ENCODE assay signal across 8 cellular contexts in genomic region chr10:103763374-103764202, GRCh38.
DNase-seq lines count a peak whose midpoint lies in the region; ATAC-seq and TF ChIP-seq lines count a peak whose summit lies in the region.

No MANE protein-coding gene starts in this region.

- no peaks in the 10 kb centered on the region for H3K27me3 ChIP-seq in brain microvascular endothelial cell (replicated peaks)
- H3K27me3 ChIP-seq in gastrocnemius medialis, result no peaks in the 10 kb centered on the region

- H3K4me1 ChIP-seq in gastrocnemius medialis, result peaks cover 60 to 69% of the 10 kb centered on the region in 2 donors

- ATAC-seq in activated CD4-positive, alpha-beta T cell treated with anti-CD3 and anti-CD28 coated beads for 36 hours, result peak; percentile 22
- ATAC-seq in gastrocnemius medialis, result no peak

- H3K4me3 Mint-ChIP-seq in activated CD4-positive, alpha-beta T cell treated with anti-CD3 and anti-CD28 coated beads for 36 hours, result no peak overlapping the region

- no peaks in the 10 kb centered on the region for H3K36me3 ChIP-seq in brain microvascular endothelial cell (replicated peaks)
- H3K36me3 ChIP-seq in gastrocnemius medialis, result no peaks in the 10 kb centered on the region

- no peak for TF ChIP-seq POLR2A in gastrocnemius medialis (IDR thresholded peaks at IDR 0.05)

- H3K27me3 Mint-ChIP-seq in activated CD4-positive, alpha-beta T cell treated with anti-CD3 and anti-CD28 coated beads for 36 hours, result no peaks in the 10 kb centered on the region

- H3K4me3 ChIP-seq in brain microvascular endothelial cell (ENCODE audit: low read depth, low read length), result no peak overlapping the region
- no peak overlapping the region for H3K4me3 ChIP-seq in gastrocnemius medialis

- H3K27ac Mint-ChIP-seq in activated CD4-positive, alpha-beta T cell treated with anti-CD3 and anti-CD28 coated beads for 36 hours, result peak overlapping the region; percentile 69

- no peaks in the 10 kb centered on the region for H3K36me3 Mint-ChIP-seq in activated CD4-positive, alpha-beta T cell treated with anti-CD3 and anti-CD28 coated beads for 36 hours (ENCODE audit: low read depth)

- H3K9me3 ChIP-seq in gastrocnemius medialis, result no peaks in the 10 kb centered on the region

- intact Hi-C loops in activated CD4-positive, alpha-beta T cell treated with anti-CD3 and anti-CD28 coated beads for 36 hours (cut with DNase I, micrococcal nuclease), result no loop called here
- intact Hi-C loops in gastrocnemius medialis (cut with DNase I; ENCODE audit: low total_unique reads), result no loop called here

- CTCF ChIA-PET in activated CD4-positive, alpha-beta T cell treated with anti-CD3 and anti-CD28 coated beads for 36 hours (lab: Charles Lee), result interaction anchor here (0.6 to 5.6 kb wide), 6 partner anchors 12 to 248 kb away, joined by 3 to 33 read pairs (median 5); no protein-coding TSS in a partner anchor
- CTCF ChIA-PET in HEK293T (lab: Yijun Ruan, JAX), result interaction anchor here (1.8 kb wide), 1 partner anchor 11 kb away, joined by 6 read pairs; no protein-coding TSS in a partner anchor

- peak; percentile 36 for DNase-seq in activated CD4-positive, alpha-beta T cell treated with anti-CD3 and anti-CD28 coated beads for 36 hours
- DNase-seq in activated CD4-positive, alpha-beta T cell treated with anti-CD3 and anti-CD28 coated beads for 4 hours, result no peak
- DNase-seq in NCI-H69 (lab: John Stamatoyannopoulos, UW), result peak; percentile 64
- DNase-seq in brain microvascular endothelial cell, result no peak
- no peak for DNase-seq in gastrocnemius medialis
- DNase-seq in NCI-H1694 treated with DMSO at 0.1 percent for 48 hours (lab: John Stamatoyannopoulos, UW), result no peak
- DNase-seq in HEK293T (ENCODE audit: extremely low spot score), result no peak
- DNase-seq in COLO668 (lab: John Stamatoyannopoulos, UW; ENCODE audit: unreplicated experiment), result no peak

- TF ChIP-seq CTCF in brain microvascular endothelial cell (IDR thresholded peaks at IDR 0.05; ENCODE audit: low read depth, low read length, missing control alignments) (no peak), gastrocnemius medialis (IDR thresholded peaks at IDR 0.05 in 4 of 5, conservative IDR thresholded peaks at IDR 0.05 in 1 of 5) (no peak)

- in situ Hi-C loops in brain microvascular endothelial cell (cut with HindIII; ENCODE audit: low pct_ligation_motif_present, low sequenced_read_pairs) (no loop called here), gastrocnemius medialis (cut with MboI; ENCODE audit: low sequenced_read_pairs in 4 of 4) (loop anchor here in 1 of 4 donors (10.0 kb wide), 1 partner anchor 81 kb away; no protein-coding TSS in a partner anchor)

- H3K4me1 Mint-ChIP-seq in activated CD4-positive, alpha-beta T cell treated with anti-CD3 and anti-CD28 coated beads for 36 hours, result peaks cover 69% of the 10 kb centered on the region

- H3K9me3 Mint-ChIP-seq in activated CD4-positive, alpha-beta T cell treated with anti-CD3 and anti-CD28 coated beads for 36 hours (ENCODE audit: low read depth), result no peaks in the 10 kb centered on the region

- POLR2A ChIA-PET in activated CD4-positive, alpha-beta T cell treated with anti-CD3 and anti-CD28 coated beads for 36 hours (lab: Charles Lee), result interaction anchor here (0.6 kb wide), 1 partner anchor 49 kb away, joined by 3 read pairs; no protein-coding TSS in a partner anchor
- POLR2A ChIA-PET in HEK293T (lab: Yijun Ruan, JAX), result no interaction called here

- peak overlapping the region; percentile 15 for H3K27ac ChIP-seq in brain microvascular endothelial cell
- H3K27ac ChIP-seq in gastrocnemius medialis, result peak overlapping the region; percentile 88 to 98 (median 94)

TF ChIP-seq in HEK293T, 16 proteins besides CTCF, POLR2A, EP300 and RAD21:
- TF ChIP-seq ARNT (IDR thresholded peaks at IDR 0.05) (no peak), PKNOX1 (IDR thresholded peaks at IDR 0.05) (no peak), FOXK2 (IDR thresholded peaks at IDR 0.05) (no peak), CTBP1 (IDR thresholded peaks at IDR 0.05; ENCODE audit: borderline replicate concordance) (no peak), SUZ12 (IDR thresholded peaks at IDR 0.05) (no peak), TARDBP (IDR thresholded peaks at IDR 0.05) (no peak), FOXM1 (IDR thresholded peaks at IDR 0.05; ENCODE audit: borderline replicate concordance) (no peak), FOXA1 (IDR thresholded peaks at IDR 0.05) (no peak), ZNF384 (IDR thresholded peaks at IDR 0.05) (no peak), BHLHE40 (IDR thresholded peaks at IDR 0.05; ENCODE audit: borderline replicate concordance) (no peak), SP1 (IDR thresholded peaks at IDR 0.05) (no peak), NFRKB (IDR thresholded peaks at IDR 0.05) (no peak), L3MBTL2 (conservative IDR thresholded peaks at IDR 0.05) (no peak), ELF4 (IDR thresholded peaks at IDR 0.05) (no peak), HDGF (IDR thresholded peaks at IDR 0.05; ENCODE audit: borderline replicate concordance) (no peak), LEF1 (IDR thresholded peaks at IDR 0.05; ENCODE audit: borderline replicate concordance) (no peak)

Comparison
In these comparisons a context has a peak if more than half of its experiments do, and no peak if none do; other contexts are left out.
1. DNase-seq: peak in activated CD4-positive, alpha-beta T cell treated with anti-CD3 and anti-CD28 coated beads for 36 hours (single experiment) and NCI-H69 (single experiment); none in activated CD4-positive, alpha-beta T cell treated with anti-CD3 and anti-CD28 coated beads for 4 hours (0 of 2), brain microvascular endothelial cell (single experiment), gastrocnemius medialis (0 of 2), NCI-H1694 treated with DMSO at 0.1 percent for 48 hours (single experiment), HEK293T (single experiment) and COLO668 (single experiment).